In the genomic region with DNA sequence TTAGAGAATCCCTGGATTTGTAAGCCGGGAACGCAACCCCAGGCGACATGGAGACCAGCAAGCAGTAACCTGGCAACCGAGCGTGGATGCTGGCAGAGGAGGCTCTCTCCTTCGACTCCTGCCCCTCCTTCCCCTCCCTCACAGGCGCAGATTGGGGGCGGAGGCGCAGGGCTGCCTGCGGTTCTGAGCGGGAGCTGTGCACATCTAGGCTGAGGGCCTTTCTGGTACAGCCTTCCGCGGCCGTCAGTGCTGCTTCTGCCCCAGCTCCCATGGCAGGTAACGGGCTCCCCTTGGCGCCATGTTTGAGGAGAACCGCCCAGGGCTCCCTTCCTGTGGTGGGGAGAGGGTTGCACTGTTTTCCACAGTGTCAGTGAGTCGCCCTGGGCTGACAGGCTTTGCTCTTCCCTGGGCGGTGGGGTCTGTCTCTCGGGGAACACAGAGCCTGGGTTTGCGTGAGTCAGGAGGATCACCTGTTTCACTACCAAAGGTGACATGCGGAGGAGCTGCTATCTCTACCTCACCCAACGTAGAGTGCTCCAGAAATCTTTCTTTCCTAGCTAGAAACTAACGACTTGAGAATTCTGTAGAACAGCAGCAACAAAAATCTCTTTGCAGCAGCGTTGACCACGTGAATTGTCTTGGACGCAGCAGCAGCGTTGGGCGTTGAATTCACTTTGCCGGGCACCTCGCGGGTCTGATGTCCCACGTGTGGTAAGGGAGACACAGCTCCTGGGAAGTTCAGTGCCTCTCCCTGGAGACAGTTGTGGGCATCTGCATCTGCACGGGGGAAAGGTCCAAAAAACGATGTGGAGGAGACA, we compare ENCODE assay signal across 1 cellular context.
TF ChIP-seq lines count a peak whose summit lies in the region.

No MANE protein-coding gene starts in this region.

TF ChIP-seq in GM23338, 12 proteins besides CTCF, POLR2A, EP300 and RAD21 (continued from another document):
- TF ChIP-seq ZNF462 (CRISPR knock-in tag; IDR thresholded peaks at IDR 0.05) (no peak), STAT1 (IDR thresholded peaks at IDR 0.05; ENCODE audit: unreplicated experiment) (no peak)
